In the genomic region with DNA sequence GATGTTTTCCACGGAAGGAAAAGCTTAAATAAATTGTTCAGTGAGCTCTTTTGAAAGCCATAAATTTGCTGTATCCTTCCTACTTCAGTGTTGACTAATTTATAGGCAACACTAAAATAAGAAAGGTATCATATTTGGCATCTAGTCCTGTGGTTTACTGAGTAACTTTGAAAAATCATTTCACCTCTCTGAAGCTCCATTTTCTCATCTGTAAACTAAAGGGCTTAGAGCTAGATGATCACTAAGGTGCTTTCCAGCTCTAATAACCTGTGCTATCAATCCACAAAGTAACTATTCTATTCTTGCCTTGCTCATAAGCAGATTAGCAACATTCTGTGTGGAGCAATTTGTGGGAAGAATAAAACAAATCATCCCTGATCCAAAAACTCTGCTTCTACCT, we compare ENCODE assay signal across 1 cellular context.
TF ChIP-seq lines count a peak whose summit lies in the region.

No MANE protein-coding gene starts in this region.

TF ChIP-seq in K562, 482 proteins besides CTCF, POLR2A, EP300 and RAD21:
- no peak for TF ChIP-seq ZNF77 (CRISPR knock-in tag; IDR thresholded peaks at IDR 0.05)
- TF ChIP-seq GABPA (tag; conservative IDR thresholded peaks at IDR 0.05; ENCODE audit: low read depth): 0 out of 2 replicates have a peak, but pooled peaks have one; percentile 25
- no peak for TF ChIP-seq SMAD2 (IDR thresholded peaks at IDR 0.05; ENCODE audit: low read depth, low read length)
